Comparison of ENCODE assay signal across 41 cellular contexts in the genomic region with DNA sequence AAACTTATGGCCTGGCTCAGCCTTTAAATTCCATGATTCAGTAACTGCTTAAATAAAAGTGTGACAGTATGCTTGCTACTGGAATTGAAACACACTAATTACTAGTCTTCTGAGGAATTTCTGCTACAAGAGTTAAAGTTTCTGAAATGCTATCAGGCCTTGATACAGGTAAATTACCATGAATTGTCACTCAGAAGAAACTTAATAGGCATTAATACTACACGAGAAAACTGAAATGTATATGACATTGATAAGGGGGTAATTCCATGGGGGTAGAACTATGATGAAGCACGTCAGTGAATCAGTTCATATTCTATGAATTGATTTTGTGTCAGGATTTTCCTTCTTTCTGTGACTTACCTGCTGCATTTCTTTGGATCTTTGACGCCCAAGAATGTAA. TPM values are rescaled to one million over a fixed set of nuclear protein-coding genes. Genes with fewer than 3 reads are reported as not detected.
"Had no signal": no experiment of that assay in that cellular context is flagged by ENCODE, and none has a peak within 500 bp of the region (broad histone marks: within the 10 kb centered on the region; RNA-seq: fewer than 3 reads in every experiment).

No MANE protein-coding gene starts in this region.

- H3K9me3 Mint-ChIP-seq: activated naive CD4-positive, alpha-beta T cell treated with anti-CD3 and anti-CD28 coated beads for 36 hours; activated naive CD4-positive, alpha-beta T cell treated with anti-CD3 and anti-CD28 coated beads, Interleukin-2, amount 10 ng/mL, durations not matched to agents 7 days and 5 days; activated naive CD4-positive, alpha-beta T cell treated with anti-CD3 and anti-CD28 coated beads, Interleukin-2, amount 50 U/mL, for 24 hours; activated naive CD4-positive, alpha-beta T cell treated with anti-CD3 and anti-CD28 coated beads, Interleukin-2, amount 50 U/mL, for 72 hours; activated naive CD8-positive, alpha-beta T cell treated with anti-CD3 and anti-CD28 coated beads for 36 hours; activated naive CD8-positive, alpha-beta T cell treated with anti-CD3 and anti-CD28 coated beads, Interleukin-2, amount 10 ng/mL, durations not matched to agents 7 days and 5 days; activated naive CD8-positive, alpha-beta T cell treated with anti-CD3 and anti-CD28 coated beads, Interleukin-2, amount 50 U/mL, for 24 hours; activated T-cell treated with anti-CD3 and anti-CD28 coated beads, Interleukin-2, amount 50 U/mL, for 24 hours; activated T-cell treated with anti-CD3 and anti-CD28 coated beads, Interleukin-2, amount 50 U/mL, for 4 hours; activated T-cell treated with anti-CD3 and anti-CD28 coated beads, Interleukin-2, amount 50 U/mL, for 72 hours; activated T-helper 1 cell treated with anti-CD3 and anti-CD28 coated beads, Interleukin-12 subunit alpha, Interleukin-12 subunit beta, Interleukin-2, Interleukin-4 antibody, amounts not matched to agents 30 ng/mL and 10 ng/mL and 1 ng/mL, durations not matched to agents 14 hours and 24 hours and 36 hours; activated T-helper 17 cell treated with anti-CD3 and anti-CD28 coated beads, Interleukin-2, amount 50 U/mL, for 72 hours; activated T-helper 2 cell treated with anti-CD3 and anti-CD28 coated beads, Interferon-gamma antibody, Interleukin-2, Interleukin-4, amounts not matched to agents 10 μg/mL and 5 μg/mL and 100 μg/mL, durations not matched to agents 14 hours and 24 hours and 36 hours; central memory CD8-positive, alpha-beta T cell had no signal

- H3K27ac Mint-ChIP-seq: activated naive CD4-positive, alpha-beta T cell treated with anti-CD3 and anti-CD28 coated beads for 36 hours; activated naive CD4-positive, alpha-beta T cell treated with anti-CD3 and anti-CD28 coated beads, Interleukin-2, amount 10 ng/mL, durations not matched to agents 7 days and 5 days; activated naive CD4-positive, alpha-beta T cell treated with anti-CD3 and anti-CD28 coated beads, Interleukin-2, amount 50 U/mL, for 24 hours; activated naive CD4-positive, alpha-beta T cell treated with anti-CD3 and anti-CD28 coated beads, Interleukin-2, amount 50 U/mL, for 72 hours; activated naive CD8-positive, alpha-beta T cell; activated naive CD8-positive, alpha-beta T cell treated with anti-CD3 and anti-CD28 coated beads for 36 hours; activated naive CD8-positive, alpha-beta T cell treated with anti-CD3 and anti-CD28 coated beads, Interleukin-2, amount 10 ng/mL, durations not matched to agents 7 days and 5 days; activated naive CD8-positive, alpha-beta T cell treated with anti-CD3 and anti-CD28 coated beads, Interleukin-2, amount 50 U/mL, for 24 hours; activated T-cell treated with anti-CD3 and anti-CD28 coated beads, Interleukin-2, amount 50 U/mL, for 24 hours; activated T-cell treated with anti-CD3 and anti-CD28 coated beads, Interleukin-2, amount 50 U/mL, for 72 hours; activated T-helper 1 cell treated with anti-CD3 and anti-CD28 coated beads, Interleukin-12 subunit alpha, Interleukin-12 subunit beta, Interleukin-2, Interleukin-4 antibody, amounts not matched to agents 30 ng/mL and 10 ng/mL and 1 ng/mL, durations not matched to agents 14 hours and 24 hours and 36 hours; activated T-helper 17 cell treated with anti-CD3 and anti-CD28 coated beads, Interleukin-2, amount 50 U/mL, for 72 hours; activated T-helper 2 cell treated with anti-CD3 and anti-CD28 coated beads, Interferon-gamma antibody, Interleukin-2, Interleukin-4, amounts not matched to agents 10 μg/mL and 5 μg/mL and 100 μg/mL, durations not matched to agents 14 hours and 24 hours and 36 hours had no signal

- H3K36me3 ChIP-seq: adrenal gland, ascending aorta, brain microvascular endothelial cell, breast epithelium, cardiac muscle cell had no signal

- DNase-seq: activated effector memory CD4-positive, alpha-beta T cell treated with anti-CD3 and anti-CD28 coated beads, Interleukin-2, amount 50 U/mL, for 16 hours; activated effector memory CD4-positive, alpha-beta T cell treated with Interleukin-2 at 50 U/mL for 16 hours; activated gamma-delta T cell; activated gamma-delta T cell treated with Interleukin-2 at 50 U/mL for 16 hours; activated naive CD4-positive, alpha-beta T cell; activated naive CD4-positive, alpha-beta T cell treated with anti-CD3 and anti-CD28 coated beads for 36 hours; activated naive CD4-positive, alpha-beta T cell treated with anti-CD3 and anti-CD28 coated beads, Interleukin-2, amount 10 ng/mL, durations not matched to agents 7 days and 5 days; activated naive CD4-positive, alpha-beta T cell treated with anti-CD3 and anti-CD28 coated beads, Interleukin-2, amount 50 U/mL, for 16 hours; activated naive CD4-positive, alpha-beta T cell treated with Interleukin-2 at 50 U/mL for 16 hours; activated naive CD8-positive, alpha-beta T cell treated with anti-CD3 and anti-CD28 coated beads for 36 hours; activated naive CD8-positive, alpha-beta T cell treated with anti-CD3 and anti-CD28 coated beads, Interleukin-2, amount 10 ng/mL, durations not matched to agents 7 days and 5 days; activated naive CD8-positive, alpha-beta T cell treated with anti-CD3 and anti-CD28 coated beads, Interleukin-2, amount 50 U/mL, for 24 hours; activated T-cell treated with anti-CD3 and anti-CD28 coated beads, Interleukin-2, amount 50 U/mL, for 24 hours; activated T-cell treated with anti-CD3 and anti-CD28 coated beads, Interleukin-2, amount 50 U/mL, for 4 hours; activated T-cell treated with anti-CD3 and anti-CD28 coated beads, Interleukin-2, amount 50 U/mL, for 48 hours; activated T-cell treated with anti-CD3 and anti-CD28 coated beads, Interleukin-2, amount 50 U/mL, for 72 hours; adrenal gland; amniotic stem cell; amygdala; anterior cingulate cortex; aorta; body of pancreas; brain microvascular endothelial cell; caudate nucleus; central memory CD4-positive, alpha-beta T cell; cerebellar nuclear complex had no signal

- H3K27me3 ChIP-seq: ascending aorta, body of pancreas had no signal

- H3K36me3 Mint-ChIP-seq: activated naive CD4-positive, alpha-beta T cell treated with anti-CD3 and anti-CD28 coated beads, Interleukin-2, amount 10 ng/mL, durations not matched to agents 7 days and 5 days; activated naive CD4-positive, alpha-beta T cell treated with anti-CD3 and anti-CD28 coated beads, Interleukin-2, amount 50 U/mL, for 24 hours; activated naive CD8-positive, alpha-beta T cell; activated naive CD8-positive, alpha-beta T cell treated with anti-CD3 and anti-CD28 coated beads for 36 hours; activated naive CD8-positive, alpha-beta T cell treated with anti-CD3 and anti-CD28 coated beads, Interleukin-2, amount 10 ng/mL, durations not matched to agents 7 days and 5 days; brain had no signal

- H3K4me3 ChIP-seq: adrenal gland, ascending aorta, body of pancreas, breast epithelium, cardiac muscle cell had no signal

- H3K27ac ChIP-seq: adrenal gland, body of pancreas, brain microvascular endothelial cell, breast epithelium, cardiac muscle cell had no signal

- ATAC-seq: activated naive CD4-positive, alpha-beta T cell treated with anti-CD3 and anti-CD28 coated beads, Interleukin-2, amount 50 U/mL, for 72 hours; activated naive CD8-positive, alpha-beta T cell treated with anti-CD3 and anti-CD28 coated beads, Interleukin-2, amount 50 U/mL, for 24 hours; activated T-cell treated with anti-CD3 and anti-CD28 coated beads, Interleukin-2, amount 50 U/mL, for 4 hours; activated T-cell treated with anti-CD3 and anti-CD28 coated beads, Interleukin-2, amount 50 U/mL, for 72 hours; activated T-helper 17 cell treated with anti-CD3 and anti-CD28 coated beads, Interleukin-2, amount 50 U/mL, for 72 hours; body of pancreas had no signal

- H3K4me3 Mint-ChIP-seq: activated naive CD4-positive, alpha-beta T cell treated with anti-CD3 and anti-CD28 coated beads for 36 hours; activated naive CD4-positive, alpha-beta T cell treated with anti-CD3 and anti-CD28 coated beads, Interleukin-2, amount 10 ng/mL, durations not matched to agents 7 days and 5 days; activated naive CD4-positive, alpha-beta T cell treated with anti-CD3 and anti-CD28 coated beads, Interleukin-2, amount 50 U/mL, for 24 hours; activated naive CD8-positive, alpha-beta T cell; activated naive CD8-positive, alpha-beta T cell treated with anti-CD3 and anti-CD28 coated beads for 36 hours; activated naive CD8-positive, alpha-beta T cell treated with anti-CD3 and anti-CD28 coated beads, Interleukin-2, amount 10 ng/mL, durations not matched to agents 7 days and 5 days; activated naive CD8-positive, alpha-beta T cell treated with anti-CD3 and anti-CD28 coated beads, Interleukin-2, amount 50 U/mL, for 24 hours; activated T-cell treated with anti-CD3 and anti-CD28 coated beads, Interleukin-2, amount 50 U/mL, for 24 hours; activated T-cell treated with anti-CD3 and anti-CD28 coated beads, Interleukin-2, amount 50 U/mL, for 4 hours; activated T-cell treated with anti-CD3 and anti-CD28 coated beads, Interleukin-2, amount 50 U/mL, for 72 hours; activated T-helper 1 cell treated with anti-CD3 and anti-CD28 coated beads, Interleukin-12 subunit alpha, Interleukin-12 subunit beta, Interleukin-2, Interleukin-4 antibody, amounts not matched to agents 30 ng/mL and 10 ng/mL and 1 ng/mL, durations not matched to agents 14 hours and 24 hours and 36 hours; activated T-helper 17 cell treated with anti-CD3 and anti-CD28 coated beads, Interleukin-2, amount 50 U/mL, for 72 hours; central memory CD8-positive, alpha-beta T cell had no signal

- H3K9me3 ChIP-seq: adrenal gland, ascending aorta, body of pancreas, breast epithelium had no signal

RNA-seq across cellular contexts. Expression of a gene that starts 3.0 kb away (rescaled TPM):
- total RNA-seq: activated naive CD4-positive, alpha-beta T cell treated with anti-CD3 and anti-CD28 coated beads for 36 hours; activated naive CD4-positive, alpha-beta T cell treated with anti-CD3 and anti-CD28 coated beads, Interleukin-2, amount 50 U/mL, for 72 hours; activated naive CD8-positive, alpha-beta T cell treated with anti-CD3 and anti-CD28 coated beads for 36 hours; activated naive CD8-positive, alpha-beta T cell treated with anti-CD3 and anti-CD28 coated beads, Interleukin-2, amount 10 ng/mL, durations not matched to agents 7 days and 5 days; activated T-cell treated with anti-CD3 and anti-CD28 coated beads, Interleukin-2, amount 50 U/mL, for 72 hours; activated T-helper 1 cell treated with anti-CD3 and anti-CD28 coated beads, Interleukin-12 subunit alpha, Interleukin-12 subunit beta, Interleukin-2, Interleukin-4 antibody, amounts not matched to agents 30 ng/mL and 10 ng/mL and 1 ng/mL, durations not matched to agents 14 hours and 24 hours and 36 hours; activated T-helper 17 cell treated with anti-CD3 and anti-CD28 coated beads, Interleukin-2, amount 50 U/mL, for 72 hours; activated T-helper 2 cell treated with anti-CD3 and anti-CD28 coated beads, Interferon-gamma antibody, Interleukin-2, Interleukin-4, amounts not matched to agents 10 μg/mL and 5 μg/mL and 100 μg/mL, durations not matched to agents 14 hours and 24 hours and 36 hours had no signal

RNA-seq across cellular contexts. Expression of a gene that starts 8.3 kb away (rescaled TPM):
- total RNA-seq: activated naive CD4-positive, alpha-beta T cell treated with anti-CD3 and anti-CD28 coated beads for 36 hours; activated naive CD4-positive, alpha-beta T cell treated with anti-CD3 and anti-CD28 coated beads, Interleukin-2, amount 50 U/mL, for 72 hours; activated naive CD8-positive, alpha-beta T cell treated with anti-CD3 and anti-CD28 coated beads for 36 hours; activated naive CD8-positive, alpha-beta T cell treated with anti-CD3 and anti-CD28 coated beads, Interleukin-2, amount 10 ng/mL, durations not matched to agents 7 days and 5 days; activated T-cell treated with anti-CD3 and anti-CD28 coated beads, Interleukin-2, amount 50 U/mL, for 4 hours; activated T-cell treated with anti-CD3 and anti-CD28 coated beads, Interleukin-2, amount 50 U/mL, for 72 hours; activated T-helper 1 cell treated with anti-CD3 and anti-CD28 coated beads, Interleukin-12 subunit alpha, Interleukin-12 subunit beta, Interleukin-2, Interleukin-4 antibody, amounts not matched to agents 30 ng/mL and 10 ng/mL and 1 ng/mL, durations not matched to agents 14 hours and 24 hours and 36 hours; activated T-helper 17 cell treated with anti-CD3 and anti-CD28 coated beads, Interleukin-2, amount 50 U/mL, for 72 hours; activated T-helper 2 cell treated with anti-CD3 and anti-CD28 coated beads, Interferon-gamma antibody, Interleukin-2, Interleukin-4, amounts not matched to agents 10 μg/mL and 5 μg/mL and 100 μg/mL, durations not matched to agents 14 hours and 24 hours and 36 hours; astrocyte; bronchial epithelial cell; cardiac septum; chondrocyte had no signal
